ENCODE assay signal across 1 cellular context in genomic region chr7:92584953-92585352, GRCh38.
TF ChIP-seq lines count a peak whose summit lies in the region.

No MANE protein-coding gene starts in this region.

TF ChIP-seq in GM12878, 131 proteins besides CTCF, POLR2A, EP300 and RAD21:
- TF ChIP-seq SPI1 (IDR thresholded peaks at IDR 0.05; ENCODE audit: borderline replicate concordance, insufficient read depth, low read depth, low read length) (no peak), CBX5 (IDR thresholded peaks at IDR 0.05; ENCODE audit: low read depth) (no peak), SRF (IDR thresholded peaks at IDR 0.05; ENCODE audit: low read depth in 2 of 2, low read length in 2 of 2) (peak; percentile 92 to 98)
